23 cellular contexts compared by ENCODE assay signal in genomic region chr21:45448810-45449657, GRCh38. TPM values are rescaled to one million over a fixed set of nuclear protein-coding genes. Genes with fewer than 3 reads are reported as not detected.
DNase-seq lines count a peak whose midpoint lies in the region; ATAC-seq and TF ChIP-seq lines count a peak whose summit lies in the region.
"Had no signal": no experiment of that assay in that cellular context is flagged by ENCODE, and none has a peak within 500 bp of the region (broad histone marks: within the 10 kb centered on the region; RNA-seq: fewer than 3 reads in every experiment).

No MANE protein-coding gene starts in this region.

- no peak overlapping the region for H3K4me3 ChIP-seq in aorta (ENCODE audit: low read length in 2 of 2)
- H3K4me3 ChIP-seq: ascending aorta, stomach, upper lobe of right lung had no signal

- H3K27ac ChIP-seq in aorta (ENCODE audit: low read depth in 1 of 2, low read length in 2 of 2) = no peak overlapping the region
- H3K27ac ChIP-seq: ascending aorta, Peyer's patch, stomach, upper lobe of right lung had no signal

- H3K27ac Mint-ChIP-seq in chondrocyte (ENCODE audit: unreplicated experiment) = no peak overlapping the region
- peak overlapping the region; percentile 96 for H3K27ac Mint-ChIP-seq in mesothelial cell of epicardium
- H3K27ac Mint-ChIP-seq: activated naive CD4-positive, alpha-beta T cell treated with anti-CD3 and anti-CD28 coated beads, Interleukin-2, amount 10 ng/mL, durations not matched to agents 7 days and 5 days had no signal

- H3K4me1 Mint-ChIP-seq in chondrocyte (ENCODE audit: low read depth) (peaks cover 37% of the 10 kb centered on the region), mesothelial cell of epicardium (peaks cover 45% of the 10 kb centered on the region)
- H3K4me1 Mint-ChIP-seq: activated naive CD4-positive, alpha-beta T cell treated with anti-CD3 and anti-CD28 coated beads, Interleukin-2, amount 10 ng/mL, durations not matched to agents 7 days and 5 days; B cell had no signal

- 86 to 88% methylated on average over 26 to 28 of the region's 28 CpGs for WGBS in aorta, 2 donors

- ATAC-seq in aorta (ENCODE audit: low FRiP score) = no peak
- ATAC-seq in HG03520 (IDR thresholded peaks at IDR 0.05; ENCODE audit: unreplicated experiment) = no peak
- ATAC-seq: SK-N-SH treated with all-trans-retinoic acid at 6 μM for 48 hours, upper lobe of right lung had no signal

- DNase-seq in NCI-H345 (lab: John Stamatoyannopoulos, UW) (peak; percentile 40), NCI-H345 treated with DMSO at 0.1 percent for 48 hours (lab: John Stamatoyannopoulos, UW; ENCODE audit: unreplicated experiment) (no peak), chondrocyte (ENCODE audit: low spot score) (peak; percentile 70), mesothelial cell of epicardium (ENCODE audit: low spot score in 2 of 2, unreplicated experiment in 2 of 2) (no peak), aorta (peak; percentile 41 to 73), AG08395 (ENCODE audit: low spot score) (no peak), superior temporal gyrus (ENCODE audit: extremely low spot score) (no peak)
- DNase-seq: activated CD4-positive, alpha-beta T cell treated with anti-CD3 and anti-CD28 coated beads for 1 hour; activated naive CD4-positive, alpha-beta T cell treated with anti-CD3 and anti-CD28 coated beads, Interleukin-2, amount 10 ng/mL, durations not matched to agents 7 days and 5 days; activated T-cell treated with anti-CD3 and anti-CD28 coated beads, Interleukin-2, amount 50 U/mL, for 48 hours; cerebellar nuclear complex; effector CD8-positive, alpha-beta T cell; midbrain; NCI-H146; Peyer's patch; stimulated activated CD4-positive, alpha-beta T cell treated with anti-CD3 and anti-CD28 coated beads, Interleukin-4, amount 100 ng/mL, for 4 hours; stomach; upper lobe of right lung had no signal

- H3K27me3 ChIP-seq in aorta (ENCODE audit: control insufficient read depth in 1 of 2, insufficient read depth in 2 of 2, low read length in 1 of 2) = no peaks in the 10 kb centered on the region
- H3K27me3 ChIP-seq: ascending aorta, Peyer's patch, upper lobe of right lung had no signal

- no peaks in the 10 kb centered on the region for H3K36me3 ChIP-seq in aorta (ENCODE audit: control insufficient read depth in 1 of 2, insufficient read depth in 2 of 2, low read length in 1 of 2)
- H3K36me3 ChIP-seq: ascending aorta, Peyer's patch, stomach, upper lobe of right lung had no signal

- H3K36me3 Mint-ChIP-seq in chondrocyte (ENCODE audit: low read depth) (peaks cover 11% of the 10 kb centered on the region), mesothelial cell of epicardium (peaks cover 33% of the 10 kb centered on the region)
- H3K36me3 Mint-ChIP-seq: activated naive CD4-positive, alpha-beta T cell treated with anti-CD3 and anti-CD28 coated beads, Interleukin-2, amount 10 ng/mL, durations not matched to agents 7 days and 5 days had no signal

- no peaks in the 10 kb centered on the region for H3K9me3 ChIP-seq in aorta (ENCODE audit: control insufficient read depth, low read length)
- H3K9me3 ChIP-seq: Peyer's patch, upper lobe of right lung had no signal

- H3K4me3 Mint-ChIP-seq in chondrocyte (ENCODE audit: unreplicated experiment) = no peak overlapping the region
- no peak overlapping the region for H3K4me3 Mint-ChIP-seq in mesothelial cell of epicardium
- H3K4me3 Mint-ChIP-seq: activated naive CD4-positive, alpha-beta T cell treated with anti-CD3 and anti-CD28 coated beads, Interleukin-2, amount 10 ng/mL, durations not matched to agents 7 days and 5 days; B cell; neural crest cell had no signal

- TF ChIP-seq CTCF in chondrocyte (IDR thresholded peaks at IDR 0.05) = no peak
- no peak for TF ChIP-seq CTCF in mesothelial cell of epicardium (IDR thresholded peaks at IDR 0.05; ENCODE audit: unreplicated experiment)

- no peaks in the 10 kb centered on the region for H3K27me3 Mint-ChIP-seq in chondrocyte (ENCODE audit: low read depth)
- no peaks in the 10 kb centered on the region for H3K27me3 Mint-ChIP-seq in mesothelial cell of epicardium (ENCODE audit: low read depth)

- H3K9me3 Mint-ChIP-seq in chondrocyte (ENCODE audit: low read depth) (peaks cover 5% of the 10 kb centered on the region), mesothelial cell of epicardium (peaks cover 28% of the 10 kb centered on the region)

- intact Hi-C loops in aorta (cut with DNase I) = no loop called here

- H3K4me1 ChIP-seq in aorta (ENCODE audit: control insufficient read depth in 1 of 2, insufficient read depth in 2 of 2, low read length in 2 of 2) = no peaks in the 10 kb centered on the region
- H3K4me1 ChIP-seq: Peyer's patch, upper lobe of right lung had no signal

RNA-seq across cellular contexts. Expression of gene COL18A1, which starts 44.1 kb away (rescaled TPM):
- 322 to 628 TPM (median 616 TPM) in 3 replicates for total RNA-seq in chondrocyte
- 302 to 315 TPM (median 305 TPM) in 3 replicates for total RNA-seq in mesothelial cell of epicardium
- 100 to 1,000 TPM; 289 to 301 TPM for total RNA-seq in aorta
- 100 to 1,000 TPM in 1 of 2 donors, 10 to 100 TPM in 1; 97.3 to 963 TPM for polyA plus RNA-seq in aorta

Comparison
In these comparisons a context has a peak if more than half of its experiments do, and no peak if none do; other contexts are left out.
1. DNase-seq: peak in NCI-H345 (single experiment), chondrocyte (single experiment) and aorta (2 of 2); none in NCI-H345 treated with DMSO at 0.1 percent for 48 hours (single experiment), mesothelial cell of epicardium (0 of 2), AG08395 (single experiment) and superior temporal gyrus (single experiment).